Comparison of ENCODE assay signal across 8 cellular contexts in genomic region chr18:32730620-32731021, GRCh38. TPM values are rescaled to one million over a fixed set of nuclear protein-coding genes. Genes with fewer than 3 reads are reported as not detected.
DNase-seq lines count a peak whose midpoint lies in the region; ATAC-seq and TF ChIP-seq lines count a peak whose summit lies in the region.

No MANE protein-coding gene starts in this region.

- ATAC-seq in stimulated activated naive CD8-positive, alpha-beta T cell treated with anti-CD3 and anti-CD28 coated beads, Interleukin-15, Interleukin-2, amounts not matched to agents 100 U/mL and 50 U/mL, for 24 hours, result no peak
- peak; percentile 97 for ATAC-seq in HG02884 (IDR thresholded peaks at IDR 0.05; ENCODE audit: unreplicated experiment)

- no peaks in the 10 kb centered on the region for H3K36me3 Mint-ChIP-seq in stimulated activated naive CD8-positive, alpha-beta T cell treated with anti-CD3 and anti-CD28 coated beads, Interleukin-15, Interleukin-2, amounts not matched to agents 100 ng/mL and 50 ng/mL, for 24 hours (ENCODE audit: low read depth)
- no peaks in the 10 kb centered on the region for H3K36me3 Mint-ChIP-seq in glutamatergic neuron (ENCODE audit: unreplicated experiment)

- H3K4me3 Mint-ChIP-seq in stimulated activated naive CD8-positive, alpha-beta T cell treated with anti-CD3 and anti-CD28 coated beads, Interleukin-15, Interleukin-2, amounts not matched to agents 100 ng/mL and 50 ng/mL, for 24 hours, result peak overlapping the region; percentile 58
- H3K4me3 Mint-ChIP-seq in glutamatergic neuron (ENCODE audit: unreplicated experiment), result no peak overlapping the region

- in situ Hi-C loops in G401 (cut with HindIII; ENCODE audit: low sequenced_read_pairs), result no loop called here

- H3K9me3 Mint-ChIP-seq in stimulated activated naive CD8-positive, alpha-beta T cell treated with anti-CD3 and anti-CD28 coated beads, Interleukin-15, Interleukin-2, amounts not matched to agents 100 ng/mL and 50 ng/mL, for 24 hours, result no peaks in the 10 kb centered on the region
- H3K9me3 Mint-ChIP-seq in glutamatergic neuron (ENCODE audit: unreplicated experiment), result no peaks in the 10 kb centered on the region

- peak overlapping the region; percentile 36 for H3K27ac Mint-ChIP-seq in stimulated activated naive CD8-positive, alpha-beta T cell treated with anti-CD3 and anti-CD28 coated beads, Interleukin-15, Interleukin-2, amounts not matched to agents 100 ng/mL and 50 ng/mL, for 24 hours
- H3K27ac Mint-ChIP-seq in glutamatergic neuron (ENCODE audit: unreplicated experiment), result no peak overlapping the region

- H3K4me1 Mint-ChIP-seq in stimulated activated naive CD8-positive, alpha-beta T cell treated with anti-CD3 and anti-CD28 coated beads, Interleukin-15, Interleukin-2, amounts not matched to agents 100 ng/mL and 50 ng/mL, for 24 hours (ENCODE audit: low read depth), result peaks cover 16% of the 10 kb centered on the region
- H3K4me1 Mint-ChIP-seq in glutamatergic neuron (ENCODE audit: low read depth, unreplicated experiment), result no peaks in the 10 kb centered on the region

- no peak for DNase-seq in stimulated activated naive CD8-positive, alpha-beta T cell treated with anti-CD3 and anti-CD28 coated beads, Interleukin-15, Interleukin-2, amounts not matched to agents 100 U/mL and 50 U/mL, for 24 hours
- DNase-seq in NCI-H345 (lab: John Stamatoyannopoulos, UW) (peak; percentile 41), dermis blood vessel endothelial cell (peak; percentile 52), renal cortical epithelial cell (ENCODE audit: low read depth) (peak; percentile 77), glutamatergic neuron (no peak), G401 (ENCODE audit: low spot score) (no peak)

- TF ChIP-seq CTCF in glutamatergic neuron (IDR thresholded peaks at IDR 0.05; ENCODE audit: partially characterized antibody, unreplicated experiment), result no peak

- peaks cover 7% of the 10 kb centered on the region for H3K27me3 Mint-ChIP-seq in stimulated activated naive CD8-positive, alpha-beta T cell treated with anti-CD3 and anti-CD28 coated beads, Interleukin-15, Interleukin-2, amounts not matched to agents 100 ng/mL and 50 ng/mL, for 24 hours
- no peaks in the 10 kb centered on the region for H3K27me3 Mint-ChIP-seq in glutamatergic neuron (ENCODE audit: unreplicated experiment)

RNA-seq across cellular contexts. Expression of gene KLHL14, which starts 42.2 kb away (rescaled TPM):
- total RNA-seq in dermis blood vessel endothelial cell (0.85 and 0.93 TPM in 2 replicates), renal cortical epithelial cell (0.87 and 10.8 TPM in 2 replicates), glutamatergic neuron (ENCODE audit: unreplicated experiment) (not detected)
- total RNA-seq in G401 (2014; rRNA removed; shearing (Covaris generic)), result not detected in 2 replicates

Comparison
In these comparisons a context has a peak if more than half of its experiments do, and no peak if none do; other contexts are left out.
1. DNase-seq: peak in NCI-H345 (single experiment), dermis blood vessel endothelial cell (single experiment) and renal cortical epithelial cell (single experiment); none in stimulated activated naive CD8-positive, alpha-beta T cell treated with anti-CD3 and anti-CD28 coated beads, Interleukin-15, Interleukin-2, amounts not matched to agents 100 U/mL and 50 U/mL, for 24 hours (single experiment), glutamatergic neuron (single experiment) and G401 (single experiment).